ENCODE assay signal across 19 cellular contexts in the genomic region with DNA sequence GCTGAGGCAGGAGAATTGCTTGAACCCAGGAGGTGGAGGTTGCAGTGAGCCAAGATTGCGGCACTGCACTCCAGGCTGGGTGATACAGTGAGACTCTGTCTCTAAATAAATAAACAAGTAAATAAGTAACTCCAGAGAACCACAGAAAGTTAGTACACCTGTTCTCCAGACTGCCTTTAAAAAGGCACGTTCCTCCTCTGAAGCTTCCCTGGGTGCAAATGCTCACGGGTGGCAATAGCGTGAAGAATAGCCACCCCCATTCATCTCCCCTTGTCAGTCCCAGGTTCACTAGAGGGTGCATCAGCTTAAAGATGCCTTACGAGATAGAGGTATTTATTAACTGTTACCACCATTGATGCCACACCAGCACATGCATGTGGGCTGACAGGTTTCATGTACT.
A peak's percentile ranks its signal among the peaks of the same experiment; 100 is the strongest.
DNase-seq lines count a peak whose midpoint lies in the region; ATAC-seq and TF ChIP-seq lines count a peak whose summit lies in the region.
"Had no signal": no experiment of that assay in that cellular context is flagged by ENCODE, and none has a peak within 500 bp of the region (broad histone marks: within the 10 kb centered on the region; RNA-seq: fewer than 3 reads in every experiment).

No MANE protein-coding gene starts in this region.

- peaks cover 6% of the 10 kb centered on the region; the same call in 1 of the 2 replicates for H4K20me1 ChIP-seq in BLaER1

- H3K27ac ChIP-seq in BLaER1 (no peak overlapping the region), dorsolateral prefrontal cortex (peak overlapping the region in 47 of 59 donors; percentile 13 to 99 (median 95))
- H3K27ac ChIP-seq in CD4-positive, alpha-beta memory T cell (ENCODE audit: low read depth, low read length) = no peak overlapping the region
- H3K27ac ChIP-seq: SK-N-MC had no signal

- DNase-seq in dorsolateral prefrontal cortex = no peak
- DNase-seq in COR-L47 (lab: John Stamatoyannopoulos, UW) = no peak
- DNase-seq in nephron progenitor cell = no peak
- DNase-seq in CD4-positive, alpha-beta memory T cell = no peak
- no peak for DNase-seq in T-cell
- DNase-seq: CD8-positive, alpha-beta memory T cell; DMS79; KG1; NCI-H1105 treated with DMSO at 0.1 percent for 48 hours; NCI-H1694 treated with DMSO at 0.1 percent for 48 hours; NCI-H510A; NCI-H748 treated with DMSO at 0.1 percent for 48 hours; NK-92 treated with Interleukin-12 subunit alpha and Interleukin-12 subunit beta, amount 100 ng/mL, for 24 hours; T-helper 1 cell had no signal

- H3K27me3 Mint-ChIP-seq in nephron progenitor cell (ENCODE audit: low read depth, poor library complexity) (peaks cover 11% of the 10 kb centered on the region), T-cell (no peaks in the 10 kb centered on the region)
- peaks cover 0 to 3% of the 10 kb centered on the region in 2 donors for H3K27me3 Mint-ChIP-seq in CD4-positive, alpha-beta memory T cell

- no peak overlapping the region for H3K9ac ChIP-seq in BLaER1

- intact Hi-C loops in dorsolateral prefrontal cortex (cut with DNase I) = loop anchor here in 1 of 2 donors (10.0 kb wide), 1 partner anchor 50 kb away; no protein-coding TSS in a partner anchor
- intact Hi-C loops in CD4-positive, alpha-beta memory T cell (cut with micrococcal nuclease) = no loop called here

- H3K4me2 ChIP-seq in BLaER1 = peak overlapping the region; percentile 95; the same call in 1 of the 2 replicates

- peak; percentile 49 for ATAC-seq in GM19395 (IDR thresholded peaks at IDR 0.05; ENCODE audit: unreplicated experiment)
- peak; percentile 40 for ATAC-seq in HG03432 (IDR thresholded peaks at IDR 0.05; ENCODE audit: unreplicated experiment)
- ATAC-seq in T-cell (replicated peaks in 1 of 4) = no peak
- ATAC-seq: Right ventricle myocardium inferior had no signal

- TF ChIP-seq CTCF in dorsolateral prefrontal cortex (IDR thresholded peaks at IDR 0.05 in 54 of 56, conservative IDR thresholded peaks at IDR 0.05 in 2 of 56; ENCODE audit: low read depth in 1 of 56, partially characterized antibody in 56 of 56) (no peak), nephron progenitor cell (IDR thresholded peaks at IDR 0.05) (no peak)

- H3K36me3 ChIP-seq in BLaER1 = no peaks in the 10 kb centered on the region
- H3K36me3 ChIP-seq in CD4-positive, alpha-beta memory T cell (ENCODE audit: insufficient read depth, low read length) = no peaks in the 10 kb centered on the region

- H3K9me3 ChIP-seq in BLaER1 = no peaks in the 10 kb centered on the region
- H3K9me3 ChIP-seq in CD4-positive, alpha-beta memory T cell (ENCODE audit: control insufficient read depth in 1 of 2, low read length in 2 of 2) = no peaks in the 10 kb centered on the region

- H3K9me3 Mint-ChIP-seq in nephron progenitor cell (no peaks in the 10 kb centered on the region), T-cell (no peaks in the 10 kb centered on the region)
- H3K9me3 Mint-ChIP-seq in CD4-positive, alpha-beta memory T cell = no peaks in the 10 kb centered on the region
- H3K9me3 Mint-ChIP-seq: CD8-positive, alpha-beta memory T cell had no signal

- H3K36me3 Mint-ChIP-seq in nephron progenitor cell (ENCODE audit: low read depth) (no peaks in the 10 kb centered on the region), T-cell (no peaks in the 10 kb centered on the region)
- no peaks in the 10 kb centered on the region for H3K36me3 Mint-ChIP-seq in CD4-positive, alpha-beta memory T cell

- H3K4me3 Mint-ChIP-seq in nephron progenitor cell (no peak overlapping the region), T-cell (no peak overlapping the region)
- H3K4me3 Mint-ChIP-seq in CD4-positive, alpha-beta memory T cell = no peak overlapping the region
- H3K4me3 Mint-ChIP-seq: CD8-positive, alpha-beta memory T cell had no signal

- no peak overlapping the region for H3K4me3 ChIP-seq in BLaER1
- H3K4me3 ChIP-seq in dorsolateral prefrontal cortex = no peak overlapping the region
- H3K4me3 ChIP-seq in CD4-positive, alpha-beta memory T cell (ENCODE audit: low read length in 2 of 2) = no peak overlapping the region
- H3K4me3 ChIP-seq: SK-N-MC had no signal

- H3K27ac Mint-ChIP-seq in nephron progenitor cell (no peak overlapping the region), T-cell (no peak overlapping the region)
- no peak overlapping the region for H3K27ac Mint-ChIP-seq in CD4-positive, alpha-beta memory T cell
- H3K27ac Mint-ChIP-seq: CD8-positive, alpha-beta memory T cell had no signal

- POLR2A ChIA-PET in CD4-positive, alpha-beta memory T cell (lab: Charles Lee; ENCODE audit: partially characterized antibody) = no interaction called here
- POLR2A ChIA-PET in T-cell (lab: Charles Lee) = no interaction called here

- no peaks in the 10 kb centered on the region for H3K27me3 ChIP-seq in BLaER1
- H3K27me3 ChIP-seq in dorsolateral prefrontal cortex = no peaks in the 10 kb centered on the region
- H3K27me3 ChIP-seq in CD4-positive, alpha-beta memory T cell (ENCODE audit: insufficient read depth, low read length) = no peaks in the 10 kb centered on the region

- peaks cover 99% of the 10 kb centered on the region for H3K4me1 ChIP-seq in BLaER1
- no peaks in the 10 kb centered on the region for H3K4me1 ChIP-seq in CD4-positive, alpha-beta memory T cell (ENCODE audit: insufficient read depth, low read length)

- CTCF ChIA-PET in CD4-positive, alpha-beta memory T cell (lab: Charles Lee; ENCODE audit: partially characterized antibody) = no interaction called here
- CTCF ChIA-PET in T-cell (lab: Charles Lee) = interaction anchor here (0.5 to 0.6 kb wide), 2 partner anchors 148 kb away, joined by 3 read pairs; no protein-coding TSS in a partner anchor

- peaks cover 51% of the 10 kb centered on the region for H3K4me1 Mint-ChIP-seq in nephron progenitor cell
- H3K4me1 Mint-ChIP-seq in CD4-positive, alpha-beta memory T cell = peaks cover 0 to 5% (median 1%) of the 10 kb centered on the region in 4 donors
- peaks cover 0 to 13% (median 2%) of the 10 kb centered on the region in 3 donors for H3K4me1 Mint-ChIP-seq in T-cell
- H3K4me1 Mint-ChIP-seq: CD8-positive, alpha-beta memory T cell had no signal

Comparison
In these comparisons a context has a peak if more than half of its experiments do, and no peak if none do; other contexts are left out.
1. H3K27ac ChIP-seq: peak in dorsolateral prefrontal cortex (47 of 59); none in BLaER1 (single experiment) and CD4-positive, alpha-beta memory T cell (single experiment).
2. ATAC-seq: peak in GM19395 (single experiment) and HG03432 (single experiment); none in T-cell (0 of 4).